31 cellular contexts compared by ENCODE assay signal in the genomic region with DNA sequence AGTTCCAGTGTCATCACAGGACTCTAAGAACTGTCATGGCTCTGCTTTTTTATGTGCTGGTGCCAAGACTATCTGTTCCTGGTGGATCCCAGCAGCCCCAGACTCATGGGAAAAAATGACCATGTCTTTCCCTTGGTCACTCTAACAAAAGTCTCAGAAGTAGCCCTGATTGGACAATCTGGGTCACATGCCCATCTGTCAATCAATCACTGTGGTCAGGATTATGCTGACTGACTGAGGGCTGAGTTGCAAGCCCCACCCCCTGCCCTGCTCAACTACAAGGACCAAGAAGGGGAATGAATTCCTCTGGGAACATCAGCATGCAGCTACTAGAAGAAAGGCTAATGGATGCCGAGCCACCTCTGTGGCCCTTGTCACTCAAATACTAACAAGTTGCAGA.
"Had no signal": no experiment of that assay in that cellular context is flagged by ENCODE, and none has a peak within 500 bp of the region (broad histone marks: within the 10 kb centered on the region; RNA-seq: fewer than 3 reads in every experiment).

No MANE protein-coding gene starts in this region.

- H3K27ac ChIP-seq: left lung, lower lobe of right lung, neutrophil, parathyroid adenoma, right atrium auricular region, right lobe of liver, stomach, suprapubic skin, thoracic aorta, tibial artery, upper lobe of right lung had no signal

- H3K4me1 Mint-ChIP-seq: immature natural killer cell; naive thymus-derived CD8-positive, alpha-beta T cell; stimulated activated naive B cell treated with anti-CD40 and anti-IgM and Interleukin-4, amounts not matched to agents 10 μg/mL and 1 μg/mL and 100 μg/mL, for 72 hours had no signal

- H3K79me2 ChIP-seq: parathyroid adenoma had no signal

- H3K4me3 Mint-ChIP-seq: immature natural killer cell; naive thymus-derived CD8-positive, alpha-beta T cell; nephron; neural crest cell; stimulated activated naive B cell treated with anti-CD40 and anti-IgM and Interleukin-4, amounts not matched to agents 10 μg/mL and 1 μg/mL and 100 μg/mL, for 72 hours had no signal

- H3K27ac Mint-ChIP-seq: immature natural killer cell; nephron; progenitor cell of endocrine pancreas; stimulated activated naive B cell treated with anti-CD40 and anti-IgM and Interleukin-4, amounts not matched to agents 10 μg/mL and 1 μg/mL and 100 μg/mL, for 72 hours had no signal

- H3K36me3 Mint-ChIP-seq: immature natural killer cell; naive thymus-derived CD8-positive, alpha-beta T cell; stimulated activated naive B cell treated with anti-CD40 and anti-IgM and Interleukin-4, amounts not matched to agents 10 μg/mL and 1 μg/mL and 100 μg/mL, for 72 hours had no signal

- H3K27me3 ChIP-seq: right atrium auricular region, right lobe of liver, upper lobe of right lung had no signal

- H3K9ac ChIP-seq: parathyroid adenoma had no signal

- FAIRE-seq: islet of Langerhans, kidney, urothelium cell line had no signal

- H3K9me3 Mint-ChIP-seq: immature natural killer cell; naive thymus-derived CD8-positive, alpha-beta T cell; nephron had no signal

- H3K4me2 ChIP-seq: smooth muscle cell had no signal

- H3K36me3 ChIP-seq: left lung, lower lobe of right lung, neutrophil, right atrium auricular region, right lobe of liver, stomach, suprapubic skin, thoracic aorta, tibial artery, upper lobe of right lung had no signal

- H3K4me3 ChIP-seq: left lung, lower lobe of right lung, right atrium auricular region, right lobe of liver, smooth muscle cell, stomach, suprapubic skin, thoracic aorta, tibial artery, upper lobe of right lung had no signal

- DNase-seq: hippocampal formation; immature natural killer cell; kidney; left colon; left lung; lower lobe of right lung; mammary epithelial cell; mesenchymal stem cell; naive thymus-derived CD8-positive, alpha-beta T cell; occipital lobe; right lobe of liver; stimulated activated CD4-positive, alpha-beta T cell treated with anti-CD3 and anti-CD28 coated beads, Interleukin-1b, Interleukin-23, amount 100 ng/mL, for 48 hours; stimulated activated CD4-positive, alpha-beta T cell treated with anti-CD3 and anti-CD28 coated beads, Interleukin-2, amount 100 ng/mL, for 48 hours; stimulated activated CD4-positive, alpha-beta T cell treated with anti-CD3 and anti-CD28 coated beads, Interleukin-4, amount 100 ng/mL, for 4 hours; stimulated activated naive B cell treated with anti-CD40 and anti-IgM and Interleukin-4, amounts not matched to agents 10 μg/mL and 1 μg/mL and 100 μg/mL, for 72 hours; stimulated activated naive CD8-positive, alpha-beta T cell treated with anti-CD3 and anti-CD28 coated beads, Interleukin-15, Interleukin-2, amounts not matched to agents 100 U/mL and 50 U/mL, for 24 hours; stomach; tibial artery; trophoblast cell; upper lobe of right lung had no signal

- H3K9me3 ChIP-seq: left lung, lower lobe of right lung, neutrophil, right atrium auricular region, right lobe of liver, suprapubic skin, thoracic aorta, tibial artery, upper lobe of right lung had no signal

- H2AFZ ChIP-seq: parathyroid adenoma had no signal

- H3K4me1 ChIP-seq: left lung, lower lobe of right lung, parathyroid adenoma, right atrium auricular region, right lobe of liver, stomach, suprapubic skin, tibial artery, upper lobe of right lung had no signal

- ATAC-seq: left colon; left lung; lower lobe of right lung; naive thymus-derived CD8-positive, alpha-beta T cell; right lobe of liver; stimulated activated naive B cell treated with anti-CD40 and anti-IgM and Interleukin-4, amounts not matched to agents 10 μg/mL and 1 μg/mL and 100 μg/mL, for 72 hours; stimulated activated naive CD8-positive, alpha-beta T cell treated with anti-CD3 and anti-CD28 coated beads, Interleukin-15, Interleukin-2, amounts not matched to agents 100 U/mL and 50 U/mL, for 24 hours; upper lobe of right lung had no signal
